In the genomic region with DNA sequence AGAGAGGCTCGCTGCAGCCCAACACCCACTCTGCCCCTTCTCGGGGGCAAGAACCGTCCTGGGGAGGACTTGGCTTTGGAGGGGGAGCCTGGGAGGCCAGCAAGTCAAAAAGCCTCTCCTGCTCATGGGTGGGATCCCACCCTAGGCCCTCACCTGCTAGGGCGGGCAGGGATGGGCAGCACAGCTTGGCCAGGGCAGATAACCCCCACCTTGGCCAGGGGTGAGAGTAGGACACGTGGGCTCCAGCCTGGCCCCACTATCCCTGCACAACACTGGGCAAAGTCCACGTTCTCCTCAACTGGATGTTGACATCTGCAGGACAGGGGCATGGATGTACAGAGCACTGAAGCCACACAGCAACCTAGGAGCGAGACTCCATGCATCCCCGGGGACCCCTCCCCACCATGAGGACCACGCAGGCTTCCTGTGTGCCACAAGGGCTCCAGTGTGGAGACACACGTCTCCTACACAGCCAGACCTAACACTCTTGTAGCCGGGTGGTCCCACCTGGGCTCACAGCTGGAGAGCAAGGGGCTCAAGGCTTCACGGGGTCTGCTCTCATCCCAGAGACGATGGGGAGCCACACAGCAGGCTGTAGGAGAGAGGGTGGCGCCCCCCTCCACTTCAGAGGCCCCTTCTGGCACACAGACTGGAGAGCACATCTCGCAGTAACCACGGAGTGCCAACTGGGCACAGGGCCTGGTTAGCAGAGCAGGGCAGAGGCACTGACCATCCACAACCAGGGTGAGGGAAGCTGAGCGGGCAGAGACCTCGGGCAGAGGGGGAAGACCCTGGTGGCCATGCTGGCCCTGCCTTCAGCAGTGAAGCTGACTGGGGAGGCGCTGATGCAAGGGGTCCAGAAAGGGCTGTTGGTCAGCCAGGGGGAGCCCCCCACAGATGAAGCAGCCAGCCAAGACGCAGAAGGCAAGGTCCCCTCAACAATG, we compare ENCODE assay signal across 20 cellular contexts.
A peak's percentile ranks its signal among the peaks of the same experiment; 100 is the strongest.
DNase-seq lines count a peak whose midpoint lies in the region; ATAC-seq, FAIRE-seq and TF ChIP-seq lines count a peak whose summit lies in the region.
"Had no signal": no experiment of that assay in that cellular context is flagged by ENCODE, and none has a peak within 500 bp of the region (broad histone marks: within the 10 kb centered on the region; RNA-seq: fewer than 3 reads in every experiment).

No MANE protein-coding gene starts in this region.

- no peak overlapping the region for H4K91ac ChIP-seq in neuronal stem cell (ENCODE audit: low read depth, low read length, poor library complexity)

- H3K4ac ChIP-seq in neuronal stem cell (ENCODE audit: low read length) = no peak overlapping the region

- H4K20me1 ChIP-seq in BLaER1 treated with 17β-estradiol and CSF1 and Interleukin-3, amounts not matched to agents 10 nM and 100 nM = peaks cover 98 to 100% (median 100%) of the 10 kb centered on the region in 11 experiments

- H3K4me1 ChIP-seq in BLaER1 treated with 17β-estradiol and CSF1 and Interleukin-3, amounts not matched to agents 10 nM and 100 nM = peaks cover 80 to 98% (median 95%) of the 10 kb centered on the region in 10 experiments
- H3K4me1 ChIP-seq in neuronal stem cell (ENCODE audit: control insufficient read depth in 2 of 2, insufficient read depth in 1 of 2, low read depth in 1 of 2, low read length in 2 of 2) = peaks cover 9 to 16% of the 10 kb centered on the region in 2 donors

- no peak overlapping the region for H2AK5ac ChIP-seq in neuronal stem cell (ENCODE audit: low read depth, low read length)

- peaks cover 10% of the 10 kb centered on the region for H3K79me1 ChIP-seq in neuronal stem cell (ENCODE audit: low read depth, low read length)

- DNase-seq in HuH-7 (ENCODE audit: low spot score) = peak; percentile 61
- peak; percentile 44 for DNase-seq in islet precursor cell
- no peak for DNase-seq in neuronal stem cell (ENCODE audit: low spot score)
- no peak for DNase-seq in superior temporal gyrus (ENCODE audit: extremely low spot score)
- no peak for DNase-seq in activated naive CD4-positive, alpha-beta T cell treated with Interleukin-2 at 50 U/mL for 16 hours
- DNase-seq in D721Med (ENCODE audit: insufficient read length, low spot score) = no peak
- DNase-seq: ACHN; CD8-positive, alpha-beta memory T cell; DMS 273 treated with DMSO at 0.1 percent for 48 hours; HCEC 1CT; KBM-7; NCI-H1105; NCI-H187 treated with DMSO at 0.1 percent for 48 hours; NCI-H446; NCI-H774; SIG-M5 had no signal

- peak overlapping the region in 4 of 11 experiments; percentile 30 to 56 (median 48); a peak in 6 of 22 replicates for H3K27ac ChIP-seq in BLaER1 treated with 17β-estradiol and CSF1 and Interleukin-3, amounts not matched to agents 10 nM and 100 nM
- no peak overlapping the region for H3K27ac ChIP-seq in neuronal stem cell (replicated peaks; ENCODE audit: low read length)
- H3K27ac ChIP-seq: HL-60 had no signal

- peak overlapping the region; percentile 86 for H3K23ac ChIP-seq in neuronal stem cell (ENCODE audit: low read depth, low read length, poor library complexity)

- H3K4me3 ChIP-seq in BLaER1 treated with 17β-estradiol and CSF1 and Interleukin-3, amounts not matched to agents 10 nM and 100 nM = peak overlapping the region in 1 of 10 experiments; percentile 15; a peak in 4 of 20 replicates
- H3K4me3 ChIP-seq in neuronal stem cell (ENCODE audit: low read length in 2 of 2) = no peak overlapping the region

- no peak overlapping the region for H2BK12ac ChIP-seq in neuronal stem cell (ENCODE audit: low read length)

- peak overlapping the region; percentile 26 for H4K8ac ChIP-seq in neuronal stem cell (ENCODE audit: low read depth, low read length)

- peak overlapping the region; percentile 80 for H3K18ac ChIP-seq in neuronal stem cell (ENCODE audit: low read length)

- peaks cover 0 to 75% (median 0%) of the 10 kb centered on the region in 11 experiments; a peak in 5 of 22 replicates for H3K27me3 ChIP-seq in BLaER1 treated with 17β-estradiol and CSF1 and Interleukin-3, amounts not matched to agents 10 nM and 100 nM
- no peaks in the 10 kb centered on the region for H3K27me3 ChIP-seq in neuronal stem cell (ENCODE audit: control insufficient read depth in 3 of 3, insufficient read depth in 3 of 3, low read depth in 1 of 3, low read length in 3 of 3)

- no peaks in the 10 kb centered on the region for H3K9me3 ChIP-seq in BLaER1 treated with 17β-estradiol and CSF1 and Interleukin-3, amounts not matched to agents 10 nM and 100 nM (replicated peaks in 1 of 11)
- H3K9me3 ChIP-seq in neuronal stem cell (replicated peaks in 1 of 2; ENCODE audit: control insufficient read depth in 2 of 2, insufficient read depth in 1 of 2, low read depth in 1 of 2, low read length in 2 of 2) = peaks cover 0 to 2% of the 10 kb centered on the region in 2 donors

- H2BK5ac ChIP-seq in neuronal stem cell (ENCODE audit: low read length) = no peak overlapping the region

- no peak overlapping the region for H2AFZ ChIP-seq in neuronal stem cell (ENCODE audit: low read length)

- WGBS in neuronal stem cell (ENCODE audit: extremely low coverage in 2 of 2, insufficient read length in 2 of 2, insufficient replicate concordance in 1 of 2), 2 donors = no CpG with 5 or more reads among the region's 20 CpGs

- no peak overlapping the region for H2BK120ac ChIP-seq in neuronal stem cell (ENCODE audit: low read depth, low read length)

- H3K9ac ChIP-seq in BLaER1 treated with 17β-estradiol and CSF1 and Interleukin-3, amounts not matched to agents 10 nM and 100 nM = peak overlapping the region in 4 of 11 experiments; percentile 19 to 59 (median 48); a peak in 6 of 22 replicates
- H3K9ac ChIP-seq in neuronal stem cell (ENCODE audit: low read depth, low read length, poor library complexity) = peak overlapping the region; percentile 67

- no peak for FAIRE-seq in D721Med (lab: Jason Lieb, UNC)
- FAIRE-seq: RCC 7860 had no signal

- peak overlapping the region; percentile 72 to 91 (median 86) for H3K4me2 ChIP-seq in BLaER1 treated with 17β-estradiol and CSF1 and Interleukin-3, amounts not matched to agents 10 nM and 100 nM
- H3K4me2 ChIP-seq in neuronal stem cell (ENCODE audit: insufficient read depth, low read length, poor library complexity, severe bottlenecking) = no peak overlapping the region

- peak overlapping the region; percentile 22 for H2BK15ac ChIP-seq in neuronal stem cell (ENCODE audit: low read length)

- no peak for TF ChIP-seq CTCF in D721Med (IDR thresholded peaks at IDR 0.05; ENCODE audit: insufficient read depth, missing control alignments)

- H3K36me3 ChIP-seq in BLaER1 treated with 17β-estradiol and CSF1 and Interleukin-3, amounts not matched to agents 10 nM and 100 nM = peaks cover 0 to 10% (median 0%) of the 10 kb centered on the region in 11 experiments; a peak in 7 of 22 replicates
- no peaks in the 10 kb centered on the region for H3K36me3 ChIP-seq in neuronal stem cell (replicated peaks in 1 of 2; ENCODE audit: control insufficient read depth in 2 of 2, insufficient read depth in 2 of 2, low read length in 2 of 2)

- H3K14ac ChIP-seq in neuronal stem cell (ENCODE audit: low read length) = no peak overlapping the region

- no peak for ATAC-seq in HG02759 (IDR thresholded peaks at IDR 0.05; ENCODE audit: unreplicated experiment)

Comparison
In these comparisons a context has a peak if more than half of its experiments do, and no peak if none do; other contexts are left out.
1. DNase-seq: peak in HuH-7 (single experiment) and islet precursor cell (single experiment); none in neuronal stem cell (single experiment), superior temporal gyrus (single experiment), activated naive CD4-positive, alpha-beta T cell treated with Interleukin-2 at 50 U/mL for 16 hours (single experiment) and D721Med (single experiment).